In the genomic region with DNA sequence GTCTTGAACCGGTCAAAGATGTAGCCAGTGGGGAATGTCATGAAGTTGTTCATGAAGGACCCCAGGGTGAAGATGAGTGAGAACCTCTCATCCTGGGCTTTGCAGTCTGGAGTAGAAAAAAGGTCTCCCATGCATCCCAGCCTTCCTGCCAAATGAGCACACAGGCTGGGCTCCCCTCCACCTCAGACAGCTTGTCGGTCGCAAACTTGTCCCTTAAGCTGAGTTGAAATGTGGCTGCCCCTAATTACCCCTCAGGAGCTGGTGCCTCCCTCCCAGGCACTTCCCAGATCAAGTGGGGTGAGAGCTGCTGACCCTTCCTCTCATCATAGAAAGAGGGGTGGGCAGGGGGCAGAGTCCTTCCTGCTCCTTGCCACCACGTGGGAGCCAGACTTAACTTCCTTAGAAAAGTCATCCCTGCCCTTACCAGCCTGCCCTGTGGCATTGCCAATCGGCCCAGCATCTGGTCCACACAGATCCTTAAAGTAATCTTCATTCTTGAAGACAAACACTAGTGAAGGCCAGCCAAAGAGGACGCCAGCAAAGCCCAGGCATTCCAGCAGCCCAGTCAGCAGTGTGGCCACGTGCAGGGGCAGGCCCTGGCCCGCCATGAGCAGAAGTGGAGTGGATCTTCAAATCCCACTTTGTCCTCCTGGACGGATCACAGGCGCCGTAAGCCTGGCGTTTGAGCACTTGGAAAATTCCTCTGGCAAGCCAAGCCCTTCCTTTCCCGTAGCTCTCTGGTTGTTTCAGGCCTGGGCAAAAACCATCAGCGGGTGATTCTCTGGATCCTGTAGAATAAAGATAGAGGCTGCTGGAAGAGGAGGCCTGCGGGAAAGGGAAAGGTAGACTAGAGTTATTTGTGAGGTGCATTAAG, we compare ENCODE assay signal across 8 cellular contexts. TPM values are rescaled to one million over a fixed set of nuclear protein-coding genes. Genes with fewer than 3 reads are reported as not detected.
DNase-seq lines count a peak whose midpoint lies in the region; ATAC-seq and FAIRE-seq lines count a peak whose summit lies in the region.

No MANE protein-coding gene starts in this region.

- H3K4me1 ChIP-seq in Karpas-422 (ENCODE audit: low read length) (peaks cover 32% of the 10 kb centered on the region), small intestine (ENCODE audit: control insufficient read depth in 2 of 2, insufficient read depth in 1 of 2, low read depth in 1 of 2, low read length in 1 of 2) (peaks cover 0 to 9% of the 10 kb centered on the region in 2 donors)

- H3K4me1 Mint-ChIP-seq in activated naive CD8-positive, alpha-beta T cell treated with anti-CD3 and anti-CD28 coated beads, Interleukin-2, amount 10 ng/mL, durations not matched to agents 7 days and 5 days = peaks cover 49% of the 10 kb centered on the region

- no peaks in the 10 kb centered on the region for H3K9me3 Mint-ChIP-seq in activated naive CD8-positive, alpha-beta T cell treated with anti-CD3 and anti-CD28 coated beads, Interleukin-2, amount 10 ng/mL, durations not matched to agents 7 days and 5 days

- H3K27ac ChIP-seq in Karpas-422 (ENCODE audit: low read length) (peak overlapping the region; percentile 58), small intestine (ENCODE audit: low read depth in 1 of 2, low read length in 1 of 2) (peak overlapping the region; percentile 17 to 88)

- H3K4me3 Mint-ChIP-seq in activated naive CD8-positive, alpha-beta T cell treated with anti-CD3 and anti-CD28 coated beads, Interleukin-2, amount 10 ng/mL, durations not matched to agents 7 days and 5 days = peak overlapping the region; percentile 88

- H3K27me3 ChIP-seq in Karpas-422 (ENCODE audit: low read length) = no peaks in the 10 kb centered on the region
- H3K27me3 ChIP-seq in small intestine (ENCODE audit: control insufficient read depth in 2 of 2, insufficient read depth in 2 of 2, low read length in 2 of 2) = no peaks in the 10 kb centered on the region

- H3K79me2 ChIP-seq in Karpas-422 (ENCODE audit: low read length) = peaks cover 38% of the 10 kb centered on the region

- no peaks in the 10 kb centered on the region for H4K20me1 ChIP-seq in Karpas-422 (ENCODE audit: insufficient read depth, low read depth, low read length)

- ATAC-seq in activated naive CD8-positive, alpha-beta T cell treated with anti-CD3 and anti-CD28 coated beads, Interleukin-2, amount 10 ng/mL, durations not matched to agents 7 days and 5 days (ENCODE audit: low read depth) = no peak
- ATAC-seq in GM19023 (IDR thresholded peaks at IDR 0.05; ENCODE audit: unreplicated experiment) (no peak), GM18511 (IDR thresholded peaks at IDR 0.05; ENCODE audit: unreplicated experiment) (no peak), GM21381 (IDR thresholded peaks at IDR 0.05; ENCODE audit: unreplicated experiment) (no peak)

- no peak overlapping the region for H2AFZ ChIP-seq in Karpas-422 (ENCODE audit: low read length)

- DNase-seq in Karpas-422 (no peak), hepatic stellate cell (ENCODE audit: low spot score) (peak; percentile 30), small intestine (no peak), dedifferentiated amniotic fluid mesenchymal stem cell (ENCODE audit: extremely low spot score) (no peak)
- DNase-seq in activated naive CD8-positive, alpha-beta T cell treated with anti-CD3 and anti-CD28 coated beads, Interleukin-2, amount 10 ng/mL, durations not matched to agents 7 days and 5 days = no peak

- H3K27me3 Mint-ChIP-seq in activated naive CD8-positive, alpha-beta T cell treated with anti-CD3 and anti-CD28 coated beads, Interleukin-2, amount 10 ng/mL, durations not matched to agents 7 days and 5 days = peaks cover 10% of the 10 kb centered on the region

- H3K4me3 ChIP-seq in Karpas-422 (ENCODE audit: low read length) (peak overlapping the region; percentile 77), small intestine (ENCODE audit: low read depth in 1 of 2, low read length in 2 of 2) (peak overlapping the region in 1 of 2 donors; percentile 6)

- 48 to 75% (median 55%) methylated on average over 15 of the region's 15 CpGs for WGBS in small intestine, 3 donors

- H3K27ac Mint-ChIP-seq in activated naive CD8-positive, alpha-beta T cell treated with anti-CD3 and anti-CD28 coated beads, Interleukin-2, amount 10 ng/mL, durations not matched to agents 7 days and 5 days = peak overlapping the region; percentile 91

- peak overlapping the region; percentile 93 for H3K4me2 ChIP-seq in Karpas-422 (ENCODE audit: low read depth, low read length, poor library complexity, severe bottlenecking)

- no peaks in the 10 kb centered on the region for H3K9me2 ChIP-seq in Karpas-422 (replicated peaks; ENCODE audit: insufficient read depth, low read length)

- H3K36me3 Mint-ChIP-seq in activated naive CD8-positive, alpha-beta T cell treated with anti-CD3 and anti-CD28 coated beads, Interleukin-2, amount 10 ng/mL, durations not matched to agents 7 days and 5 days = peaks cover 35% of the 10 kb centered on the region

- POLR2A ChIA-PET in activated naive CD8-positive, alpha-beta T cell treated with anti-CD3 and anti-CD28 coated beads, Interleukin-2, amount 10 ng/mL, durations not matched to agents 7 days and 5 days (lab: Charles Lee) = interaction anchor here (0.6 to 1.2 kb wide), 6 partner anchors 9 to 118 kb away, joined by 3 read pairs; no protein-coding TSS in a partner anchor

- H3K9me3 ChIP-seq in Karpas-422 (ENCODE audit: low read length) (no peaks in the 10 kb centered on the region), small intestine (ENCODE audit: control insufficient read depth, low read depth) (no peaks in the 10 kb centered on the region)

- peaks cover 39% of the 10 kb centered on the region for H3K36me3 ChIP-seq in Karpas-422 (ENCODE audit: insufficient read depth, low read length)
- no peaks in the 10 kb centered on the region for H3K36me3 ChIP-seq in small intestine (ENCODE audit: control insufficient read depth in 2 of 2, insufficient read depth in 2 of 2, low read length in 2 of 2)

- H3K9ac ChIP-seq in Karpas-422 (ENCODE audit: low read length) = peak overlapping the region; percentile 91

- no peak for FAIRE-seq in small intestine (lab: Jason Lieb, UNC)

RNA-seq across cellular contexts. Expression of a gene that starts 1.1 kb away (rescaled TPM):
- 56.6 and 69.3 TPM in 2 replicates for total RNA-seq in Karpas-422 (2014; rRNA removed; shearing (Covaris generic); ENCODE audit: low replicate concordance)
- 10 to 100 TPM; 67.4 to 67.8 TPM for total RNA-seq in activated naive CD8-positive, alpha-beta T cell treated with anti-CD3 and anti-CD28 coated beads, Interleukin-2, amount 10 ng/mL, durations not matched to agents 7 days and 5 days
- 10 to 100 TPM in 1 of 3 donors, 1 to 10 TPM in 2; 2.4 to 13.8 (median 4.9) TPM for polyA plus RNA-seq in small intestine

RNA-seq across cellular contexts. Expression of a gene that starts 34.5 kb away (rescaled TPM):
- 0.07 TPM in 1 of 2 replicates, not detected in the other for total RNA-seq in Karpas-422 (2014; rRNA removed; shearing (Covaris generic); ENCODE audit: low replicate concordance)
- total RNA-seq in activated naive CD8-positive, alpha-beta T cell treated with anti-CD3 and anti-CD28 coated beads, Interleukin-2, amount 10 ng/mL, durations not matched to agents 7 days and 5 days = 1 to 10 TPM in 1 of 2 experiments, under 1 TPM in 1; 0.96 to 1.6 TPM
- under 1 TPM in 1 of 3 donors, not detected in 2; 0.70 TPM for polyA plus RNA-seq in small intestine

RNA-seq across cellular contexts. Expression of a gene that starts 35.4 kb away (rescaled TPM):
- total RNA-seq in Karpas-422 (2014; rRNA removed; shearing (Covaris generic); ENCODE audit: low replicate concordance) = not detected in 2 replicates
- under 1 TPM in 1 of 2 experiments, not detected in 1; 0.25 TPM for total RNA-seq in activated naive CD8-positive, alpha-beta T cell treated with anti-CD3 and anti-CD28 coated beads, Interleukin-2, amount 10 ng/mL, durations not matched to agents 7 days and 5 days
- polyA plus RNA-seq in small intestine = under 1 TPM in 1 of 3 donors, not detected in 2; 0.15 TPM

RNA-seq across cellular contexts. Expression of a gene that starts 44.9 kb away (rescaled TPM):
- total RNA-seq in Karpas-422 (2014; rRNA removed; shearing (Covaris generic); ENCODE audit: low replicate concordance) = not detected in 2 replicates
- not detected for total RNA-seq in activated naive CD8-positive, alpha-beta T cell treated with anti-CD3 and anti-CD28 coated beads, Interleukin-2, amount 10 ng/mL, durations not matched to agents 7 days and 5 days
- not detected for polyA plus RNA-seq in small intestine
